8 cellular contexts compared by ENCODE assay signal in genomic region chr5:169583101-169583423, GRCh38. TPM values are rescaled to one million over a fixed set of nuclear protein-coding genes. Genes with fewer than 3 reads are reported as not detected.
A peak's percentile ranks its signal among the peaks of the same experiment; 100 is the strongest.
DNase-seq lines count a peak whose midpoint lies in the region; ATAC-seq, FAIRE-seq and TF ChIP-seq lines count a peak whose summit lies in the region.

No MANE protein-coding gene starts in this region.

- H3K79me2 ChIP-seq in HepG2 (ENCODE audit: insufficient read depth, low read length), result peaks cover 18% of the 10 kb centered on the region

- TF ChIP-seq POLR2A in adrenal gland (IDR thresholded peaks at IDR 0.05) (no peak), HepG2 (IDR thresholded peaks at IDR 0.05; ENCODE audit: insufficient read depth in 1 of 2, low read depth in 2 of 2, low read length in 2 of 2) (no peak), upper lobe of left lung (IDR thresholded peaks at IDR 0.05) (no peak)

- TF ChIP-seq EP300 in HepG2 (IDR thresholded peaks at IDR 0.05; ENCODE audit: low read depth in 2 of 2, low read length in 2 of 2) (no peak), HepG2 (CRISPR knock-in tag; IDR thresholded peaks at IDR 0.05; ENCODE audit: borderline replicate concordance) (no peak), upper lobe of left lung (IDR thresholded peaks at IDR 0.05) (no peak)

- intact Hi-C loops in adrenal gland (cut with DNase I), result no loop called here
- intact Hi-C loops in HepG2 (cut with micrococcal nuclease; ENCODE audit: unreplicated experiment), result loop anchor here (5.0 kb wide), 1 partner anchor 316 kb away; no protein-coding TSS in a partner anchor

- peak overlapping the region; percentile 89 for H2AFZ ChIP-seq in HepG2 (ENCODE audit: low read length)

- H3K27ac ChIP-seq in adrenal gland (peak overlapping the region; percentile 2 to 75 (median 40)), HepG2 (ENCODE audit: extremely low read length, insufficient read depth, low read length) (peak overlapping the region; percentile 40), upper lobe of left lung (peak overlapping the region; percentile 28 to 81 (median 72))

- H3K27me3 ChIP-seq in adrenal gland (no peaks in the 10 kb centered on the region), HepG2 (ENCODE audit: control insufficient read depth in 1 of 2, insufficient read depth in 2 of 2, low read length in 2 of 2) (no peaks in the 10 kb centered on the region; a peak in 1 of 5 replicates), upper lobe of left lung (no peaks in the 10 kb centered on the region)

- FAIRE-seq in HepG2 (lab: Jason Lieb, UNC), result no peak

- H3K4me2 ChIP-seq in HepG2 (ENCODE audit: low read depth, low read length), result peak overlapping the region; percentile 83

- POLR2A ChIA-PET in HepG2 (lab: Yijun Ruan, JAX), result interaction anchor here (0.7 to 0.9 kb wide), 3 partner anchors 11 to 20 kb away, joined by 3 to 5 read pairs (median 4); no protein-coding TSS in a partner anchor

- CTCF ChIA-PET in HepG2 (lab: Yijun Ruan, JAX; ENCODE audit: low intra/inter-chr PET ratio, low total read pairs), result interaction anchor here (2.9 kb wide), 1 partner anchor 595 kb away, joined by 10 read pairs; no protein-coding TSS in a partner anchor

- peak; percentile 45 for ATAC-seq in GM19023 (IDR thresholded peaks at IDR 0.05; ENCODE audit: unreplicated experiment)
- ATAC-seq in HG03066 (IDR thresholded peaks at IDR 0.05; ENCODE audit: low read depth, unreplicated experiment), result peak; percentile 35
- ATAC-seq in HepG2, result peak; percentile 59
- peak in 1 of 2 donors; percentile 50 for ATAC-seq in upper lobe of left lung (ENCODE audit: low FRiP score in 2 of 2)
- ATAC-seq in HG02798 (IDR thresholded peaks at IDR 0.05; ENCODE audit: poor library complexity, unreplicated experiment), result no peak

- H3K9me3 ChIP-seq in adrenal gland (replicated peaks in 1 of 3) (no peaks in the 10 kb centered on the region), HepG2 (ENCODE audit: low read length) (no peaks in the 10 kb centered on the region), upper lobe of left lung (no peaks in the 10 kb centered on the region)

- H3K36me3 ChIP-seq in adrenal gland (replicated peaks in 1 of 2) (no peaks in the 10 kb centered on the region), HepG2 (replicated peaks in 1 of 2; ENCODE audit: control insufficient read depth in 1 of 2, insufficient read depth in 2 of 2, low read length in 2 of 2) (no peaks in the 10 kb centered on the region), upper lobe of left lung (no peaks in the 10 kb centered on the region)

- in situ Hi-C loops in HepG2 (cut with HindIII; ENCODE audit: extremely low pct_ligation_motif_present, low pct_unique_long_range_greater_than_20kb), result loop anchor here (25.0 kb wide), 2 partner anchors 596 to 896 kb away; no protein-coding TSS in a partner anchor

- DNase-seq in adrenal gland, result no peak
- DNase-seq in HepG2 (ENCODE audit: low spot score), result peak; percentile 1
- DNase-seq in upper lobe of left lung, result no peak
- no peak for DNase-seq in NCI-H1048 (lab: John Stamatoyannopoulos, UW)
- DNase-seq in DMS 273 (lab: John Stamatoyannopoulos, UW; ENCODE audit: unreplicated experiment), result no peak

- 3 to 7% (median 5%) methylated on average over 7 of the region's 7 CpGs for WGBS in adrenal gland, 4 donors
- WGBS in HepG2 (ENCODE audit: low lambda C conversion rate), result 2% methylated on average over 7 of the region's 7 CpGs
- 6 to 12% methylated on average over 7 of the region's 7 CpGs for WGBS in upper lobe of left lung, 2 donors

- TSS peak; percentile 86 for BruUV-seq in HepG2 (replicated peaks; lab: Mats Ljungman, UMichigan)

- H3K4me1 ChIP-seq in adrenal gland (replicated peaks in 1 of 2) (peaks cover 0 to 25% of the 10 kb centered on the region in 2 donors), HepG2 (ENCODE audit: insufficient read depth, low read length) (peaks cover 12% of the 10 kb centered on the region), upper lobe of left lung (peaks cover 8 to 11% (median 9%) of the 10 kb centered on the region in 4 donors)

- TF ChIP-seq CTCF in adrenal gland (IDR thresholded peaks at IDR 0.05), result no peak
- TF ChIP-seq CTCF in HepG2 (CRISPR knock-in tag; IDR thresholded peaks at IDR 0.05), result no peak
- TF ChIP-seq CTCF in upper lobe of left lung (IDR thresholded peaks at IDR 0.05), result no peak

- TF ChIP-seq RAD21 in HepG2 (CRISPR knock-in tag; IDR thresholded peaks at IDR 0.05), result no peak

- peak overlapping the region in 3 of 4 donors; percentile 4 to 92 (median 67) for H3K4me3 ChIP-seq in adrenal gland
- H3K4me3 ChIP-seq in HepG2 (replicated peaks in 1 of 3; ENCODE audit: insufficient read depth in 1 of 3, low read depth in 2 of 3, low read length in 3 of 3), result peak overlapping the region; percentile 57 to 93 (median 90)
- H3K4me3 ChIP-seq in upper lobe of left lung, result peak overlapping the region; percentile 27 to 98 (median 74)

- peak overlapping the region; percentile 76 for H3K9ac ChIP-seq in HepG2 (ENCODE audit: insufficient read depth, low read depth, low read length)

- H4K20me1 ChIP-seq in HepG2 (ENCODE audit: insufficient read depth, low read length), result no peaks in the 10 kb centered on the region

RNA-seq across cellular contexts. Expression of gene SPDL1, which starts 0.5 kb away (rescaled TPM):
- total RNA-seq in adrenal gland (10 to 100 TPM in 1 of 8 donors, 1 to 10 TPM in 6, under 1 TPM in 1; 0.72 to 11.6 (median 6.5) TPM), HepG2 (2016; rRNA removed; fragmentation: Illumina TruSeq; extraction: Trizol) (36.6 and 61.4 TPM in 2 replicates), upper lobe of left lung (1 to 10 TPM; 1.9 to 9.2 (median 5.5) TPM)
- polyA plus RNA-seq in adrenal gland (10 to 100 TPM in 1 of 3 donors, 1 to 10 TPM in 2; 2.8 to 15.4 (median 5.5) TPM), HepG2 (2011; rRNA removed) (5.2 and 10.9 TPM in 2 replicates)
- 6.4 and 7.2 TPM in 2 replicates for total RNA-seq in HepG2 (2016; cell fraction: cytosol; rRNA removed; fragmentation: Illumina TruSeq; extraction: Trizol; ENCODE audit: low read depth)
- total RNA-seq in HepG2 (2016; cell fraction: insoluble cytoplasmic fraction; rRNA removed; fragmentation: Illumina TruSeq; extraction: Trizol), result 38.1 and 53.5 TPM in 2 replicates
- 20.7 and 24.8 TPM in 2 replicates for total RNA-seq in HepG2 (2016; cell fraction: membrane; rRNA removed; fragmentation: Illumina TruSeq; extraction: Trizol)
- total RNA-seq in HepG2 (2016; cell fraction: nucleus; rRNA removed; fragmentation: Illumina TruSeq; extraction: Trizol), result 27.4 and 29.1 TPM in 2 replicates
- 3.3 and 5.9 TPM in 2 replicates for polyA plus RNA-seq in HepG2 (2011; cell fraction: cytosol; rRNA removed)
- 7.4 and 9.6 TPM in 2 replicates for polyA plus RNA-seq in HepG2 (2011; cell fraction: nucleus; rRNA removed)
- polyA plus RNA-seq in HepG2 (2012), result 7.9 and 14.0 TPM in 2 replicates
- polyA plus RNA-seq in HepG2 (2016; cell fraction: cytosol; fragmentation: Illumina TruSeq; extraction: Trizol; ENCODE audit: low read depth), result 2.5 and 3.2 TPM in 2 replicates
- 49.1 and 50.5 TPM in 2 replicates for polyA plus RNA-seq in HepG2 (2016; cell fraction: insoluble cytoplasmic fraction; fragmentation: Illumina TruSeq; extraction: Trizol; ENCODE audit: low read depth)
- 6.6 and 7.7 TPM in 2 replicates for polyA plus RNA-seq in HepG2 (2016; cell fraction: membrane; fragmentation: Illumina TruSeq; extraction: Trizol; ENCODE audit: low read depth)
- 41.2 TPM in 2 replicates for polyA plus RNA-seq in HepG2 (2016; cell fraction: nucleus; fragmentation: Illumina TruSeq; extraction: Trizol; ENCODE audit: insufficient read depth, low read depth)
- 3.0 and 12.2 TPM in 2 replicates for polyA minus RNA-seq in HepG2 (2011; rRNA and poly(A)+ RNA removed; ENCODE audit: low replicate concordance)
- 4.0 and 8.9 TPM in 2 replicates for polyA minus RNA-seq in HepG2 (2011; cell fraction: cytosol; rRNA and poly(A)+ RNA removed)
- polyA minus RNA-seq in HepG2 (2011; cell fraction: nucleus; rRNA and poly(A)+ RNA removed), result 15.2 and 19.2 TPM in 2 replicates

RNA-seq across cellular contexts. Expression of gene DOCK2, which starts 54.0 kb away (rescaled TPM):
- total RNA-seq in adrenal gland (10 to 100 TPM; 18.3 to 59.5 (median 24.3) TPM), HepG2 (2016; rRNA removed; fragmentation: Illumina TruSeq; extraction: Trizol) (not detected in 2 replicates), upper lobe of left lung (100 to 1,000 TPM in 1 of 6 donors, 10 to 100 TPM in 5; 46.7 to 150 (median 73.8) TPM)
- polyA plus RNA-seq in adrenal gland (10 to 100 TPM in 1 of 3 donors, 1 to 10 TPM in 2; 3.3 to 10.9 (median 4.2) TPM), HepG2 (2011; rRNA removed) (not detected in 2 replicates)
- not detected in 2 replicates for total RNA-seq in HepG2 (2016; cell fraction: cytosol; rRNA removed; fragmentation: Illumina TruSeq; extraction: Trizol; ENCODE audit: low read depth)
- not detected in 2 replicates for total RNA-seq in HepG2 (2016; cell fraction: insoluble cytoplasmic fraction; rRNA removed; fragmentation: Illumina TruSeq; extraction: Trizol)
- not detected in 2 replicates for total RNA-seq in HepG2 (2016; cell fraction: membrane; rRNA removed; fragmentation: Illumina TruSeq; extraction: Trizol)
- total RNA-seq in HepG2 (2016; cell fraction: nucleus; rRNA removed; fragmentation: Illumina TruSeq; extraction: Trizol), result not detected in 2 replicates
- polyA plus RNA-seq in HepG2 (2011; cell fraction: cytosol; rRNA removed), result 0.01 and 0.03 TPM in 2 replicates
- 0.03 TPM in 1 of 2 replicates, not detected in the other for polyA plus RNA-seq in HepG2 (2011; cell fraction: nucleus; rRNA removed)
- not detected in 2 replicates for polyA plus RNA-seq in HepG2 (2012)
- not detected in 2 replicates for polyA plus RNA-seq in HepG2 (2016; cell fraction: cytosol; fragmentation: Illumina TruSeq; extraction: Trizol; ENCODE audit: low read depth)
- polyA plus RNA-seq in HepG2 (2016; cell fraction: insoluble cytoplasmic fraction; fragmentation: Illumina TruSeq; extraction: Trizol; ENCODE audit: low read depth), result not detected in 2 replicates
- polyA plus RNA-seq in HepG2 (2016; cell fraction: membrane; fragmentation: Illumina TruSeq; extraction: Trizol; ENCODE audit: low read depth), result not detected in 2 replicates
- polyA plus RNA-seq in HepG2 (2016; cell fraction: nucleus; fragmentation: Illumina TruSeq; extraction: Trizol; ENCODE audit: insufficient read depth, low read depth), result not detected in 2 replicates
- polyA minus RNA-seq in HepG2 (2011; rRNA and poly(A)+ RNA removed; ENCODE audit: low replicate concordance), result 0.62 and 0.89 TPM in 2 replicates
- not detected in 2 replicates for polyA minus RNA-seq in HepG2 (2011; cell fraction: cytosol; rRNA and poly(A)+ RNA removed)
- polyA minus RNA-seq in HepG2 (2011; cell fraction: nucleus; rRNA and poly(A)+ RNA removed), result not detected in 2 replicates

Comparison
In these comparisons a context has a peak if more than half of its experiments do, and no peak if none do; other contexts are left out.
1. RNA of gene DOCK2, which starts 54.0 kb away (total RNA-seq): 46.7 to 150 TPM in upper lobe of left lung and 18.3 to 59.5 TPM in adrenal gland; not detected in HepG2; every median in the first group is over 10 times any median in the second.
2. Peak in every context shown above with its lines, with median percentiles within 50 percentile points of each other: H3K27ac ChIP-seq and H3K4me3 ChIP-seq.